Comparison of ENCODE assay signal across 1 cellular context in genomic region chr7:111853231-111853990, GRCh38.
TF ChIP-seq lines count a peak whose summit lies in the region.

No MANE protein-coding gene starts in this region.

TF ChIP-seq in GM12878, 131 proteins besides CTCF, POLR2A, EP300 and RAD21:
- TF ChIP-seq CUX1 (IDR thresholded peaks at IDR 0.05; ENCODE audit: insufficient replicate concordance, low read depth, low read length) = no peak
- TF ChIP-seq SMC3 (IDR thresholded peaks at IDR 0.05; ENCODE audit: borderline replicate concordance, low read length) = peak; percentile 12; the same call in 1 of the 2 replicates
TF ChIP-seq in GM12878: peak in this region for 1.
